1 cellular context compared by ENCODE assay signal in genomic region chr6:168756009-168756634, GRCh38.
TF ChIP-seq lines count a peak whose summit lies in the region.

No MANE protein-coding gene starts in this region.

TF ChIP-seq in GM23338, 12 proteins besides CTCF, POLR2A, EP300 and RAD21 (continued from another document):
- TF ChIP-seq ZNF462 (CRISPR knock-in tag; IDR thresholded peaks at IDR 0.05) (no peak), NANOG (IDR thresholded peaks at IDR 0.05; ENCODE audit: borderline replicate concordance) (no peak), ZNF331 (CRISPR knock-in tag; IDR thresholded peaks at IDR 0.05; ENCODE audit: low read depth) (no peak), EZH2phosphoT487 (IDR thresholded peaks at IDR 0.05; ENCODE audit: unreplicated experiment) (no peak)
